Comparison of ENCODE assay signal across 17 cellular contexts in the genomic region with DNA sequence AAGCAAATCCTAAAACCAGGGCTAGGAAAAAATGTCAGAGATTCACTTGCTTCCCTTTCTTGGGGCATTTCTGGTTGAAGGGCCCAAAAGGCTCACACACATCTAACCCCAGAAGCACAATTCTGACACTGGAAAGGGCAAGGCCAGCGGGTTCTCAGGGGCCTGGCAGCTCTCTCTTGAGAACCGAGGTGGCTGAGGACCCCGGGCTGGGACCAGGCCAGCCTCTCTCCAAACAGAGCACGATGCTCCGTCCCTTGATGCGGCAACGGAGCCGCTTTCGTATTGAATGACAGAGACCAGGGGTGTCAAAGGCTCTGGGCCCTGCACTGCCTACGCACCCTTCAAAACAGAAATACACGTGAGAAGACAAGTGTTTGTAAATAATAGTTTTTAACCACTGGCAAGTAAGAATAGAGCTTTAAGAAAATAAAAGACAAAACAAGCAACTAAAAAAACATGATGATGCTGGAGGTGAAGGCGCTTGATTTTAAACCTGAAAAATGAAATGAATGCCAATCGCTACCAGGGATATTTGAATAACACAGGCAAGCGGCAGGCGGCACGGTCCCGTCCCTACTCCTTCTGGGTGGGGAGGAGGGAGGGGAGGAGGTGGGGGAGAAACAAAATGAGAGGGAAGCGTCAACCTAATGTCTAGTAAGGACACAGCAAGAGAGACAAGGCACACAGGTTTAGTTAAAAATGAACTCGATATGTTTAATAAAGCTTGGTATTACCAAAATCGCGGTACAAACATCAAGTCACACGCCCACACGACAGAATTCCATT.
DNase-seq lines count a peak whose midpoint lies in the region; ATAC-seq and TF ChIP-seq lines count a peak whose summit lies in the region.
"Had no signal": no experiment of that assay in that cellular context is flagged by ENCODE, and none has a peak within 500 bp of the region (broad histone marks: within the 10 kb centered on the region; RNA-seq: fewer than 3 reads in every experiment).

No MANE protein-coding gene starts in this region.

- TF ChIP-seq EP300 in gastroesophageal sphincter (IDR thresholded peaks at IDR 0.05) = no peak

- H3K36me3 ChIP-seq in NT2/D1 (ENCODE audit: insufficient read depth, insufficient read length, low read length) (peaks cover 2% of the 10 kb centered on the region), gastroesophageal sphincter (peaks cover 0 to 84% of the 10 kb centered on the region in 2 donors), muscle layer of colon (ENCODE audit: insufficient read depth, low read length) (peaks cover 24% of the 10 kb centered on the region)

- H3K27ac ChIP-seq in gastroesophageal sphincter = peak overlapping the region in 3 of 4 donors; percentile 58 to 71 (median 66)
- H3K27ac ChIP-seq in muscle layer of colon (ENCODE audit: low read depth, low read length) = peak overlapping the region; percentile 63
- H3K27ac ChIP-seq: C4-2B, Peyer's patch had no signal

- WGBS in gastroesophageal sphincter (ENCODE audit: low coverage in 1 of 2), 2 donors = 40 to 79% methylated on average over 4 to 11 of the region's 23 CpGs

- ATAC-seq in gastroesophageal sphincter = no peak
- no peak for ATAC-seq in GM21447 (IDR thresholded peaks at IDR 0.05; ENCODE audit: unreplicated experiment)
- no peak for ATAC-seq in HG03039 (IDR thresholded peaks at IDR 0.05; ENCODE audit: unreplicated experiment)
- ATAC-seq in GM21367 (IDR thresholded peaks at IDR 0.05; ENCODE audit: unreplicated experiment) = no peak

- no peaks in the 10 kb centered on the region for H3K9me3 ChIP-seq in NT2/D1 (ENCODE audit: insufficient read depth, low read length)
- no peaks in the 10 kb centered on the region for H3K9me3 ChIP-seq in gastroesophageal sphincter
- no peaks in the 10 kb centered on the region for H3K9me3 ChIP-seq in muscle layer of colon (ENCODE audit: low read length)
- H3K9me3 ChIP-seq: Peyer's patch had no signal

- H3K4me3 ChIP-seq in NT2/D1 (ENCODE audit: insufficient read length, low read depth) (no peak overlapping the region), gastroesophageal sphincter (no peak overlapping the region), muscle layer of colon (ENCODE audit: low read depth in 1 of 2, low read length in 2 of 2) (no peak overlapping the region), foreskin fibroblast (ENCODE audit: low read depth in 1 of 2, low read length in 2 of 2) (no peak overlapping the region)
- H3K4me3 ChIP-seq: Peyer's patch had no signal

- no peak for TF ChIP-seq POLR2A in gastroesophageal sphincter (IDR thresholded peaks at IDR 0.05)

- peaks cover 32% of the 10 kb centered on the region for H3K4me1 ChIP-seq in NT2/D1 (ENCODE audit: insufficient read depth, insufficient read length)
- H3K4me1 ChIP-seq in gastroesophageal sphincter = peaks cover 0 to 84% (median 30%) of the 10 kb centered on the region in 3 donors
- H3K4me1 ChIP-seq in muscle layer of colon (ENCODE audit: insufficient read depth, low read length) = peaks cover 57% of the 10 kb centered on the region

- DNase-seq in Ammon's horn (ENCODE audit: low spot score) (peak; percentile 27), NT2/D1 (ENCODE audit: low read depth, low spot score) (no peak), foreskin fibroblast (no peak)
- DNase-seq: EL, Karpas-422, NCI-H2029, NCI-H2171 treated with DMSO at 0.1 percent for 48 hours, NCI-H510A, NCI-H82, Peyer's patch, SIG-M5 had no signal

- TF ChIP-seq CTCF in gastroesophageal sphincter (IDR thresholded peaks at IDR 0.05) (no peak), foreskin fibroblast (IDR thresholded peaks at IDR 0.05; ENCODE audit: low read depth, low read length) (no peak)

- peaks cover 13% of the 10 kb centered on the region for H3K27me3 ChIP-seq in NT2/D1 (ENCODE audit: insufficient read depth, insufficient read length)
- H3K27me3 ChIP-seq in gastroesophageal sphincter = no peaks in the 10 kb centered on the region
- no peaks in the 10 kb centered on the region for H3K27me3 ChIP-seq in muscle layer of colon (ENCODE audit: control insufficient read depth in 1 of 2, insufficient read depth in 2 of 2, low read length in 2 of 2)
- H3K27me3 ChIP-seq: Peyer's patch had no signal

- H3K9ac ChIP-seq in NT2/D1 (ENCODE audit: insufficient read length, low read depth) = peak overlapping the region; percentile 28
- H3K9ac ChIP-seq in muscle layer of colon (ENCODE audit: low read length) = no peak overlapping the region
